Comparison of ENCODE assay signal across 13 cellular contexts in the genomic region with DNA sequence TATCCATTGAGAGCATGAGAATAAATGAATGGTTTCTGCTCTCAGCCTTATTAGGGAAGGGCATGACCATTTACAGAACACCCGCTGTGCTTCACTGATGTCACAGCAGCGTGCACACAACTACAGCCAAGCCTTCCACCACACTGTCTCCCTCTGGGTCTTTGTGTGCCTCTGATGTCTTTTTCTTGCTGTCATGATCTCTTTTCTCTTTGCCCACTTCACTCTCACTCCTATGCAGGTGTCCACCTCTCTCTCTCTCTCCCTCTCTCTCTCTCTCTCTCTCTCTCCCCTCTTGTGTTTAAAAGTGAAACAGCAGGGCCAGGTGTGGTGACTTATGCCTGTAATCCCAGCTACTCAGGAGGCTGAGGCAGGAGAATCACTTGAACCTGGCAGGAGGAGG.
DNase-seq lines count a peak whose midpoint lies in the region; ATAC-seq and TF ChIP-seq lines count a peak whose summit lies in the region.
"Had no signal": no experiment of that assay in that cellular context is flagged by ENCODE, and none has a peak within 500 bp of the region (broad histone marks: within the 10 kb centered on the region; RNA-seq: fewer than 3 reads in every experiment).

No MANE protein-coding gene starts in this region.

- H3K9me3 ChIP-seq in MM.1S (replicated peaks; ENCODE audit: insufficient read depth, low read length) (no peaks in the 10 kb centered on the region), osteoblast (ENCODE audit: low read depth, low read length) (no peaks in the 10 kb centered on the region), upper lobe of left lung (no peaks in the 10 kb centered on the region)
- H3K9me3 ChIP-seq: SJCRH30 had no signal

- DNase-seq in MM.1S (peak; percentile 78), astrocyte of the spinal cord (ENCODE audit: low read depth, low spot score) (peak; percentile 46), osteoblast (ENCODE audit: insufficient read length, low spot score, missing footprints) (no peak), upper lobe of left lung (no peak), AG20443 (ENCODE audit: low spot score) (no peak)
- DNase-seq: activated T-cell treated with anti-CD3 and anti-CD28 coated beads, Interleukin-2, amount 50 U/mL, for 48 hours; erythroblast; H9; NCI-H187 had no signal

- H3K27ac ChIP-seq in MM.1S (ENCODE audit: low read length) (no peak overlapping the region; the same call in 1 of the 2 replicates), osteoblast (ENCODE audit: low read depth, low read length) (peak overlapping the region; percentile 82), upper lobe of left lung (no peak overlapping the region)
- H3K27ac ChIP-seq: SJCRH30 had no signal

- TF ChIP-seq EP300 in upper lobe of left lung (IDR thresholded peaks at IDR 0.05), result no peak

- H2AFZ ChIP-seq in MM.1S (ENCODE audit: low read length) (no peak overlapping the region), osteoblast (ENCODE audit: low read length) (no peak overlapping the region)

- no peak overlapping the region for H3K9ac ChIP-seq in MM.1S (ENCODE audit: low read length)

- H3K4me1 ChIP-seq in MM.1S (ENCODE audit: low read length) (peaks cover 67% of the 10 kb centered on the region), osteoblast (ENCODE audit: insufficient read depth, low read length) (peaks cover 50% of the 10 kb centered on the region), upper lobe of left lung (peaks cover 12 to 28% (median 22%) of the 10 kb centered on the region in 4 donors)

- H3F3A ChIP-seq in MM.1S (ENCODE audit: insufficient read depth, low read length), result peaks cover 44% of the 10 kb centered on the region

- no peaks in the 10 kb centered on the region for H3K79me2 ChIP-seq in MM.1S (ENCODE audit: low read length)
- H3K79me2 ChIP-seq in osteoblast (ENCODE audit: insufficient read depth, low read length), result no peaks in the 10 kb centered on the region

- in situ Hi-C loops in astrocyte of the spinal cord (cut with HindIII; ENCODE audit: low sequenced_read_pairs), result no loop called here

- no peaks in the 10 kb centered on the region for H3K9me2 ChIP-seq in MM.1S (replicated peaks; ENCODE audit: insufficient read depth, low read length)

- H3K4me2 ChIP-seq in MM.1S (ENCODE audit: low read depth, low read length) (peak overlapping the region; percentile 23), osteoblast (ENCODE audit: insufficient read depth, low read length) (no peak overlapping the region)

- H3K36me3 ChIP-seq in MM.1S (replicated peaks; ENCODE audit: insufficient read depth, low read length) (no peaks in the 10 kb centered on the region), osteoblast (ENCODE audit: insufficient read depth, low read length) (no peaks in the 10 kb centered on the region), upper lobe of left lung (no peaks in the 10 kb centered on the region)
- H3K36me3 ChIP-seq: SJCRH30 had no signal

- WGBS in upper lobe of left lung, 2 donors, result 96% methylated on average over 2 of the region's 2 CpGs

- no peak for ATAC-seq in upper lobe of left lung (ENCODE audit: low FRiP score in 2 of 2)
- no peak for ATAC-seq in GM21381 (IDR thresholded peaks at IDR 0.05; ENCODE audit: unreplicated experiment)
- ATAC-seq: WTC11 had no signal

- no peak for TF ChIP-seq POLR2A in upper lobe of left lung (IDR thresholded peaks at IDR 0.05)

- H4K20me1 ChIP-seq in MM.1S (ENCODE audit: insufficient read depth, low read length), result no peaks in the 10 kb centered on the region
- no peaks in the 10 kb centered on the region for H4K20me1 ChIP-seq in osteoblast (ENCODE audit: insufficient read depth, low read length)

- TF ChIP-seq CTCF in GM12874 (IDR thresholded peaks at IDR 0.05; ENCODE audit: insufficient read depth, low read depth, low read length) (0 out of 2 replicates have a peak, but pooled peaks have one; percentile 3), MM.1S (IDR thresholded peaks at IDR 0.05; ENCODE audit: low read length) (peak; percentile 45), astrocyte of the spinal cord (IDR thresholded peaks at IDR 0.05; ENCODE audit: low read depth, low read length) (peak; percentile 7), osteoblast (IDR thresholded peaks at IDR 0.05; ENCODE audit: extremely low read depth, low read depth, low read length) (no peak), upper lobe of left lung (IDR thresholded peaks at IDR 0.05) (no peak)

- H3K4me3 ChIP-seq in MM.1S (ENCODE audit: low read length) (no peak overlapping the region), astrocyte of the spinal cord (ENCODE audit: low read depth, low read length) (no peak overlapping the region), osteoblast (ENCODE audit: insufficient read depth, low read length) (no peak overlapping the region), upper lobe of left lung (no peak overlapping the region)
- H3K4me3 ChIP-seq: SJCRH30 had no signal

- H3K27me3 ChIP-seq in MM.1S (replicated peaks; ENCODE audit: insufficient read depth, low read length) (no peaks in the 10 kb centered on the region), osteoblast (ENCODE audit: insufficient read depth, low read length) (no peaks in the 10 kb centered on the region), upper lobe of left lung (no peaks in the 10 kb centered on the region)
- H3K27me3 ChIP-seq: SJCRH30 had no signal

Comparison
In these comparisons a context has a peak if more than half of its experiments do, and no peak if none do; other contexts are left out.
1. CTCF ChIP-seq: peak in GM12874 (single experiment), MM.1S (single experiment) and astrocyte of the spinal cord (single experiment); none in osteoblast (single experiment) and upper lobe of left lung (0 of 6).
2. DNase-seq: peak in MM.1S (single experiment) and astrocyte of the spinal cord (single experiment); none in osteoblast (single experiment), upper lobe of left lung (0 of 2) and AG20443 (single experiment).